24 cellular contexts compared by ENCODE assay signal in genomic region chr12:30458453-30458852, GRCh38.
"Had no signal": no experiment of that assay in that cellular context is flagged by ENCODE, and none has a peak within 500 bp of the region (broad histone marks: within the 10 kb centered on the region; RNA-seq: fewer than 3 reads in every experiment).

No MANE protein-coding gene starts in this region.

- H3K4me3 ChIP-seq: MG63 had no signal

- H3K27me3 ChIP-seq: MG63 had no signal

- H3K36me3 ChIP-seq: MG63 had no signal

- DNase-seq: Karpas-422, MG63, MM.1S, MV-4-11, NCI-H1048, NCI-H1092, NCI-H1105, NCI-H1417, NCI-H1417 treated with DMSO at 0.1 percent for 48 hours, NCI-H1436, NCI-H1436 treated with DMSO at 0.1 percent for 48 hours, NCI-H187, NCI-H187 treated with DMSO at 0.1 percent for 48 hours, NCI-H2029, NCI-H2029 treated with DMSO at 0.1 percent for 48 hours, NCI-H2081, NCI-H2081 treated with DMSO at 0.1 percent for 48 hours, NCI-H2107, NCI-H2171, NCI-H2227 treated with DMSO at 0.1 percent for 48 hours, NCI-H226, NCI-H446 treated with DMSO at 0.1 percent for 48 hours, NCI-H510A, NCI-H510A treated with DMSO at 0.1 percent for 48 hours had no signal

- H3K9me3 ChIP-seq: MG63 had no signal
